In the genomic region with DNA sequence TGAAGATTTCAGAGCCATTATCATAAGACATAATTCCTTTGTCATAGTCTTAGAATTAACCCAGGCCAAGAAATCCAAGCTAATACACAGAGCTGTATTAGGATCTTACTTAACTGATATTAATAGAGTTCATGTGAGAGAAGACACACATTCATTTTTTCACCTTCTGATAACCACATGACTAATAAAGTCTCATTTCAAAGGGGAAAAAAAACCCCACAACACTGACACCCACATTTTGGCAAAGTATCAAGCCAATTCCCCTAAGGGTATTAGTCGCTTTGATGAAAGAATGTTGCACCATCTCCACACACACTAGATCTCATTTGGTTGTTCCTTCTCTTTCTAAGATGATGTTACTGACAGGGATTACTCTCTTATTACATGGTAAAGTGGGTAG, we compare ENCODE assay signal across 15 cellular contexts.
"Had no signal": no experiment of that assay in that cellular context is flagged by ENCODE, and none has a peak within 500 bp of the region (broad histone marks: within the 10 kb centered on the region; RNA-seq: fewer than 3 reads in every experiment).

No MANE protein-coding gene starts in this region.

- H3K4me2 ChIP-seq: hepatocyte, neural progenitor cell had no signal

- H3K9me3 ChIP-seq: ovary, stomach, thoracic aorta had no signal

- FAIRE-seq: colon, endothelial cell of umbilical vein had no signal

- DNase-seq: activated CD4-positive, alpha-beta memory T cell treated with anti-CD3 and anti-CD28 coated beads, Interleukin-2, amount 10 ng/mL, durations not matched to agents 7 days and 5 days; activated CD8-positive, alpha-beta memory T cell treated with anti-CD3 and anti-CD28 coated beads, Interleukin-2, amount 50 U/mL, for 4 hours; activated naive CD8-positive, alpha-beta T cell treated with anti-CD3 and anti-CD28 coated beads, Interleukin-2, amount 10 ng/mL, durations not matched to agents 7 days and 5 days; activated T-cell treated with anti-CD3 and anti-CD28 coated beads, Interleukin-2, amount 50 U/mL, for 72 hours; aorta; effector CD4-positive, alpha-beta T cell; ovary; stimulated activated CD4-positive, alpha-beta T cell treated with anti-CD3 and anti-CD28 coated beads, Interleukin-15, amount 100 ng/mL, for 24 hours; stomach had no signal

- H2AFZ ChIP-seq: hepatocyte, neural progenitor cell had no signal

- H3K27ac ChIP-seq: cardiac muscle cell, hepatocyte, neural progenitor cell, ovary, stomach, thoracic aorta had no signal

- H3K36me3 ChIP-seq: cardiac muscle cell, neural progenitor cell, ovary, stomach, thoracic aorta had no signal

- H3K27me3 ChIP-seq: cardiac muscle cell, hepatocyte, neural progenitor cell, ovary, stomach had no signal

- H3K9ac ChIP-seq: neural progenitor cell had no signal

- ATAC-seq: activated T-cell treated with anti-CD3 and anti-CD28 coated beads, Interleukin-2, amount 50 U/mL, for 72 hours had no signal

- H3K4me1 ChIP-seq: neural progenitor cell had no signal

- H3K4me3 ChIP-seq: cardiac muscle cell, hepatocyte, neural progenitor cell, ovary, stomach, thoracic aorta had no signal

- H3K79me2 ChIP-seq: hepatocyte had no signal
